Comparison of ENCODE assay signal across 1 cellular context in the genomic region with DNA sequence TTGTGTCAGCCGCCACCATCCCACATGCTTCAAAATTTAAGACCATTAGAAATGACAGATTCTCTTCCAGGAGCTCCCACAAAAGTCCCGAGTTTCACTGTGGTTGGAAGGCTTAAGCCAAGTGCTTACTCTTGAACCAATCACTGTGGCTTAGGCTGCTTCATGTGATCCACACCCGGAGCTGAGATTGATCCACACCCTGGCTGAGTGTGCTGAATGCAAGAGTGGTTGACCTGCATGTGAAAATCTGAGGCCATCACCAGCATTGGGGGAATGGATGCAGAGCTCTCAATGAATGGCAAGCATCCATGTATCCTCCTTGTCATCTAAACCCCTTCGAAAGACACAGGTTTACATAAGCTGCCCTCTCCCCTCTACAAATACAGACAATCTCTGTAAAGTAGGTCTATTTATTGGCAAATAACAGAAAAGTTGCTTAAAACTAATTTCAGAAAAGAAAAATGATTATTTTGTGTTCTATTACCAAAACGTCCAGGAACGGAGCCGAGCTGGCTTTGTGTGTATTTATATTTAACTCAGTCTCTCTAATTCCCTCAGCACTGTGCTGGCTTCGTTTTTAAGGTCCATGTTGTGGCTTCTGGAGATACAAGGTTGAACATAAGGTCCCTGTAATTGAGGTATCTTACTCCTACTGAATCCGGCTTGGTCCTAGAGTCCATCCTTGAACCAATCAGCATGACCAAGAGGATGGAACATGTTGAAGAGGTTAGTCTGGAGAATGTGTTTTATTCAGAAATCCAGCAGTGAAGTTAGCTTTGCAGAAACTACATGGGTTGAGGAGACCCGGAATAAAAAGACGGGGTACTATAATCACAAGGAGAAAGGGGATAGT.
A peak's percentile ranks its signal among the peaks of the same experiment; 100 is the strongest.
TF ChIP-seq lines count a peak whose summit lies in the region.

No MANE protein-coding gene starts in this region.

TF ChIP-seq in K562, 482 proteins besides CTCF, POLR2A, EP300 and RAD21 (continued from another document):
- TF ChIP-seq, protein P1, sequence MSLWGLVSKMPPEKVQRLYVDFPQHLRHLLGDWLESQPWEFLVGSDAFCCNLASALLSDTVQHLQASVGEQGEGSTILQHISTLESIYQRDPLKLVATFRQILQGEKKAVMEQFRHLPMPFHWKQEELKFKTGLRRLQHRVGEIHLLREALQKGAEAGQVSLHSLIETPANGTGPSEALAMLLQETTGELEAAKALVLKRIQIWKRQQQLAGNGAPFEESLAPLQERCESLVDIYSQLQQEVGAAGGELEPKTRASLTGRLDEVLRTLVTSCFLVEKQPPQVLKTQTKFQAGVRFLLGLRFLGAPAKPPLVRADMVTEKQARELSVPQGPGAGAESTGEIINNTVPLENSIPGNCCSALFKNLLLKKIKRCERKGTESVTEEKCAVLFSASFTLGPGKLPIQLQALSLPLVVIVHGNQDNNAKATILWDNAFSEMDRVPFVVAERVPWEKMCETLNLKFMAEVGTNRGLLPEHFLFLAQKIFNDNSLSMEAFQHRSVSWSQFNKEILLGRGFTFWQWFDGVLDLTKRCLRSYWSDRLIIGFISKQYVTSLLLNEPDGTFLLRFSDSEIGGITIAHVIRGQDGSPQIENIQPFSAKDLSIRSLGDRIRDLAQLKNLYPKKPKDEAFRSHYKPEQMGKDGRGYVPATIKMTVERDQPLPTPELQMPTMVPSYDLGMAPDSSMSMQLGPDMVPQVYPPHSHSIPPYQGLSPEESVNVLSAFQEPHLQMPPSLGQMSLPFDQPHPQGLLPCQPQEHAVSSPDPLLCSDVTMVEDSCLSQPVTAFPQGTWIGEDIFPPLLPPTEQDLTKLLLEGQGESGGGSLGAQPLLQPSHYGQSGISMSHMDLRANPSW (CRISPR knock-in tag; IDR thresholded peaks at IDR 0.05), result 0 out of 2 replicates have a peak, but pooled peaks have one; percentile 67
- TF ChIP-seq ETV5 (CRISPR knock-in tag; IDR thresholded peaks at IDR 0.05; ENCODE audit: low read depth), result no peak
- no peak for TF ChIP-seq THRAP3 (IDR thresholded peaks at IDR 0.05; ENCODE audit: borderline replicate concordance)
- TF ChIP-seq, protein P2, sequence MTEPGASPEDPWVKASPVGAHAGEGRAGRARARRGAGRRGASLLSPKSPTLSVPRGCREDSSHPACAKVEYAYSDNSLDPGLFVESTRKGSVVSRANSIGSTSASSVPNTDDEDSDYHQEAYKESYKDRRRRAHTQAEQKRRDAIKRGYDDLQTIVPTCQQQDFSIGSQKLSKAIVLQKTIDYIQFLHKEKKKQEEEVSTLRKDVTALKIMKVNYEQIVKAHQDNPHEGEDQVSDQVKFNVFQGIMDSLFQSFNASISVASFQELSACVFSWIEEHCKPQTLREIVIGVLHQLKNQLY (CRISPR knock-in tag; conservative IDR thresholded peaks at IDR 0.05), result peak in 1 of 2 experiments; percentile 35; a peak in 1 of 4 replicates
